Comparison of ENCODE assay signal across 1 cellular context in genomic region chr13:74187564-74187963, GRCh38.
A peak's percentile ranks its signal among the peaks of the same experiment; 100 is the strongest.
TF ChIP-seq lines count a peak whose summit lies in the region.

No MANE protein-coding gene starts in this region.

TF ChIP-seq in A549, 52 proteins besides CTCF, POLR2A, EP300 and RAD21:
- no peak for TF ChIP-seq TP53 (CRISPR knock-in tag; IDR thresholded peaks at IDR 0.05)
- no peak for TF ChIP-seq NPAS2 (CRISPR knock-in tag; IDR thresholded peaks at IDR 0.05; ENCODE audit: borderline replicate concordance)
- peak; percentile 90 for TF ChIP-seq MAFK (IDR thresholded peaks at IDR 0.05; ENCODE audit: partially characterized antibody)
- no peak for TF ChIP-seq ESRRA (IDR thresholded peaks at IDR 0.05; ENCODE audit: borderline replicate concordance, low read length)
- TF ChIP-seq NFE2L2 (conservative IDR thresholded peaks at IDR 0.05; ENCODE audit: low read length): peak; percentile 69
- TF ChIP-seq FOSL2 (IDR thresholded peaks at IDR 0.05): 0 out of 2 replicates have a peak, but pooled peaks have one; percentile 34
- TF ChIP-seq FOSL2 (CRISPR knock-in tag; IDR thresholded peaks at IDR 0.05): peak; percentile 72
- TF ChIP-seq, protein P1, sequence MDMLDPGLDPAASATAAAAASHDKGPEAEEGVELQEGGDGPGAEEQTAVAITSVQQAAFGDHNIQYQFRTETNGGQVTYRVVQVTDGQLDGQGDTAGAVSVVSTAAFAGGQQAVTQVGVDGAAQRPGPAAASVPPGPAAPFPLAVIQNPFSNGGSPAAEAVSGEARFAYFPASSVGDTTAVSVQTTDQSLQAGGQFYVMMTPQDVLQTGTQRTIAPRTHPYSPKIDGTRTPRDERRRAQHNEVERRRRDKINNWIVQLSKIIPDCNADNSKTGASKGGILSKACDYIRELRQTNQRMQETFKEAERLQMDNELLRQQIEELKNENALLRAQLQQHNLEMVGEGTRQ (IDR thresholded peaks at IDR 0.05): no peak
- TF ChIP-seq GATA3 (IDR thresholded peaks at IDR 0.05; ENCODE audit: borderline replicate concordance): peak; percentile 67; the same call in 1 of the 2 replicates
- no peak for TF ChIP-seq RNF2 (IDR thresholded peaks at IDR 0.05; ENCODE audit: borderline replicate concordance, low read depth)
- TF ChIP-seq JUNB (IDR thresholded peaks at IDR 0.05): peak; percentile 62
- TF ChIP-seq, protein P2, sequence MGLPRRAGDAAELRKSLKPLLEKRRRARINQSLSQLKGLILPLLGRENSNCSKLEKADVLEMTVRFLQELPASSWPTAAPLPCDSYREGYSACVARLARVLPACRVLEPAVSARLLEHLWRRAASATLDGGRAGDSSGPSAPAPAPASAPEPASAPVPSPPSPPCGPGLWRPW (IDR thresholded peaks at IDR 0.05): no peak
- TF ChIP-seq MYC (IDR thresholded peaks at IDR 0.05; ENCODE audit: borderline replicate concordance, low read length): no peak
